Comparison of ENCODE assay signal across 32 cellular contexts in genomic region chr10:89210794-89211425, GRCh38. TPM values are rescaled to one million over a fixed set of nuclear protein-coding genes. Genes with fewer than 3 reads are reported as not detected.
"Had no signal": no experiment of that assay in that cellular context is flagged by ENCODE, and none has a peak within 500 bp of the region (broad histone marks: within the 10 kb centered on the region; RNA-seq: fewer than 3 reads in every experiment).

No MANE protein-coding gene starts in this region.

- DNase-seq: activated CD4-positive, alpha-beta memory T cell treated with anti-CD3 and anti-CD28 coated beads, Interleukin-2, amount 10 ng/mL, durations not matched to agents 7 days and 5 days; activated CD4-positive, alpha-beta T cell treated with anti-CD3 and anti-CD28 coated beads, Interleukin-2, amount 10 ng/mL, durations not matched to agents 7 days and 5 days; activated CD4-positive, CD25-positive, alpha-beta regulatory T cell; activated gamma-delta T cell treated with Interleukin-2 at 50 U/mL for 16 hours; activated naive CD4-positive, alpha-beta T cell treated with anti-CD3 and anti-CD28 coated beads, Interleukin-2, amount 10 ng/mL, durations not matched to agents 7 days and 5 days; activated naive CD8-positive, alpha-beta T cell treated with anti-CD3 and anti-CD28 coated beads for 36 hours; activated T-cell treated with anti-CD3 and anti-CD28 coated beads, Interleukin-2, amount 50 U/mL, for 72 hours; adrenal gland; aorta; caudate nucleus; Karpas-422; NCI-H1048; NCI-H146; NCI-H187 treated with DMSO at 0.1 percent for 48 hours; NCI-H2081 treated with DMSO at 0.1 percent for 48 hours; NCI-H2171; NCI-H2227 treated with DMSO at 0.1 percent for 48 hours; NCI-H526; NCI-H82; T-cell; T-helper 2 cell; T1000 had no signal

- H3K4me3 ChIP-seq: adrenal gland, breast epithelium, SK-N-MC had no signal

- H3K27ac ChIP-seq: adrenal gland, breast epithelium, SK-N-MC, VCaP had no signal

- H3K4me1 ChIP-seq: breast epithelium had no signal

- H3K9me3 ChIP-seq: adrenal gland, breast epithelium had no signal

- FAIRE-seq: TTC549 had no signal

- ATAC-seq: activated T-cell treated with anti-CD3 and anti-CD28 coated beads, Interleukin-2, amount 50 U/mL, for 72 hours; Right ventricle myocardium inferior; T-cell had no signal

- H3K36me3 ChIP-seq: breast epithelium had no signal

RNA-seq across cellular contexts. Expression of gene CH25H, which starts 3.8 kb away (rescaled TPM):
- total RNA-seq: activated CD4-positive, alpha-beta memory T cell treated with anti-CD3 and anti-CD28 coated beads, Interleukin-2, amount 10 ng/mL, durations not matched to agents 7 days and 5 days; activated CD4-positive, alpha-beta T cell treated with anti-CD3 and anti-CD28 coated beads, Interleukin-2, amount 10 ng/mL, durations not matched to agents 7 days and 5 days; activated CD8-positive, alpha-beta memory T cell treated with anti-CD3 and anti-CD28 coated beads for 36 hours; activated T-helper 2 cell treated with anti-CD3 and anti-CD28 coated beads, Interferon-gamma antibody, Interleukin-2, Interleukin-4, amounts not matched to agents 10 μg/mL and 5 μg/mL and 100 μg/mL, durations not matched to agents 14 hours and 24 hours and 36 hours; chondrocyte; NCI-H460; OCI-LY7 had no signal
